10 cellular contexts compared by ENCODE assay signal in genomic region chr11:44351006-44351660, GRCh38.
DNase-seq lines count a peak whose midpoint lies in the region; ATAC-seq and TF ChIP-seq lines count a peak whose summit lies in the region.
"Had no signal": no experiment of that assay in that cellular context is flagged by ENCODE, and none has a peak within 500 bp of the region (broad histone marks: within the 10 kb centered on the region; RNA-seq: fewer than 3 reads in every experiment).

No MANE protein-coding gene starts in this region.

- H3K9me2 ChIP-seq in DOHH2 (replicated peaks; ENCODE audit: control insufficient read depth, low read length): no peaks in the 10 kb centered on the region

- no peaks in the 10 kb centered on the region for H3K9me3 ChIP-seq in DOHH2 (ENCODE audit: control insufficient read depth, insufficient read depth, low read length)
- H3K9me3 ChIP-seq: neutrophil had no signal

- DNase-seq in NOMO-1 treated with DMSO at 0.1 percent for 48 hours (lab: John Stamatoyannopoulos, UW; ENCODE audit: unreplicated experiment): peak; percentile 78
- DNase-seq in NCI-H510A (lab: John Stamatoyannopoulos, UW): no peak
- no peak for DNase-seq in NCI-H2107 treated with DMSO at 0.1 percent for 48 hours (lab: John Stamatoyannopoulos, UW; ENCODE audit: unreplicated experiment)
- DNase-seq in NCI-H187 (lab: John Stamatoyannopoulos, UW): no peak
- no peak for DNase-seq in HuH-7.5 (ENCODE audit: low spot score)
- DNase-seq: SW 1271 had no signal

- no peak overlapping the region for H3K27ac ChIP-seq in DOHH2 (ENCODE audit: low read depth, low read length)
- H3K27ac ChIP-seq: neutrophil had no signal

- H3K4me2 ChIP-seq in DOHH2 (ENCODE audit: low read length): peak overlapping the region; percentile 51

- 0 out of 2 replicates have a peak, but pooled peaks cover 2% of the 10 kb centered on the region for H4K20me1 ChIP-seq in DOHH2 (ENCODE audit: control insufficient read depth, insufficient read depth, low read depth, low read length)

- 0 out of 2 replicates have a peak, but pooled peaks cover 2% of the 10 kb centered on the region for H3K27me3 ChIP-seq in DOHH2 (ENCODE audit: control insufficient read depth, low read length)

- peaks cover 12% of the 10 kb centered on the region for H3K4me1 ChIP-seq in DOHH2 (ENCODE audit: control insufficient read depth, low read length)

- ATAC-seq in GM19328 (IDR thresholded peaks at IDR 0.05; ENCODE audit: unreplicated experiment): peak; percentile 88
- ATAC-seq in HG02943 (IDR thresholded peaks at IDR 0.05; ENCODE audit: low read depth, unreplicated experiment): peak; percentile 53

- no peaks in the 10 kb centered on the region for H3F3A ChIP-seq in DOHH2 (ENCODE audit: control insufficient read depth, insufficient read depth)

- H3K79me2 ChIP-seq in DOHH2 (ENCODE audit: control insufficient read depth, low read length): no peaks in the 10 kb centered on the region

- no peaks in the 10 kb centered on the region for H3K36me3 ChIP-seq in DOHH2 (ENCODE audit: control insufficient read depth, low read length)
- H3K36me3 ChIP-seq: neutrophil had no signal

- TF ChIP-seq CTCF in DOHH2 (IDR thresholded peaks at IDR 0.05; ENCODE audit: low read depth, low read length, poor library complexity, severe bottlenecking): no peak

- peak overlapping the region; percentile 35; the same call in 1 of the 2 replicates for H3K4me3 ChIP-seq in DOHH2 (ENCODE audit: low read length)
